Comparison of ENCODE assay signal across 1 cellular context in the genomic region with DNA sequence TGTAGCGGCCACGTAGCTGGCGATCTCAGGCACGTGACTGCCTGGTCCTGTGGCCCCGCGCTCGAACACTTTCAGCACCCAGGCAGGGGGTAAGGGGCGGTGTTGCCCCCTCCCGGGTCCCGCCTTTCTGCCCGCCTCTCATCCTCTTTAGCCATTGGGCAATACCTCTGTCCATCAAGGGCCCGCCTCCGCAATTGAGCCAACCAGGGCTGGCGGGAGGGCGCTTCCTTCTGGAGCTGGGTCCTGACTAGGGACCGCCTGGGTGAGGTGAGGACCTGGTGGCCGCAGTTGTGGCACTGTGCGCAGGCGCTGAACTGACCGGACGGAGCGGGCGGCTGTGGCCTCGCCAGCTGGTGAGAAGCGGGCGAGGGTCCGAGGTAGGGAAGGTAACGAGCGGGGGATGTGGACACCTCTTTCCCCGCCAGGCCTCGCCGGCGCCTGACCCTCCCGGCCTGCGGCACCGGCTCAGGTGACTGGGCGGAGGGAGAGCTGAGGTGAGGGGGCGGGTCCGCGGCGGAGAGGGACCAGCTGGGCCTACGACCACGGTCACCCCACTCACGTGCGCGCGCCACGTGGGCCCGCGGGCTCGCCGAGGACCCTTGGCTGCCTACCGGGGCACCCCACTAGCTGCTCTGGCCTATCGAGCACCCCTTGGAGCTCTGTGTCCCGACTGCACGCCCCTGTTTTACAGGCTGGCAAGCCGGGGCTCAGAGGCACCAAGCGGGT.
A peak's percentile ranks its signal among the peaks of the same experiment; 100 is the strongest.
TF ChIP-seq lines count a peak whose summit lies in the region.

A gene with protein sequence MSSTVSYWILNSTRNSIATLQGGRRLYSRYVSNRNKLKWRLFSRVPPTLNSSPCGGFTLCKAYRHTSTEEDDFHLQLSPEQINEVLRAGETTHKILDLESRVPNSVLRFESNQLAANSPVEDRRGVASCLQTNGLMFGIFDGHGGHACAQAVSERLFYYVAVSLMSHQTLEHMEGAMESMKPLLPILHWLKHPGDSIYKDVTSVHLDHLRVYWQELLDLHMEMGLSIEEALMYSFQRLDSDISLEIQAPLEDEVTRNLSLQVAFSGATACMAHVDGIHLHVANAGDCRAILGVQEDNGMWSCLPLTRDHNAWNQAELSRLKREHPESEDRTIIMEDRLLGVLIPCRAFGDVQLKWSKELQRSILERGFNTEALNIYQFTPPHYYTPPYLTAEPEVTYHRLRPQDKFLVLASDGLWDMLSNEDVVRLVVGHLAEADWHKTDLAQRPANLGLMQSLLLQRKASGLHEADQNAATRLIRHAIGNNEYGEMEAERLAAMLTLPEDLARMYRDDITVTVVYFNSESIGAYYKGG (plus strand): TSS at position 228 of the 726 bp plus-strand sequence. CDS start 3,770 bp downstream, outside the sequence.

TF ChIP-seq in K562, 482 proteins besides CTCF, POLR2A, EP300 and RAD21 (continued from another document and continues in another):
- TF ChIP-seq, protein P1, sequence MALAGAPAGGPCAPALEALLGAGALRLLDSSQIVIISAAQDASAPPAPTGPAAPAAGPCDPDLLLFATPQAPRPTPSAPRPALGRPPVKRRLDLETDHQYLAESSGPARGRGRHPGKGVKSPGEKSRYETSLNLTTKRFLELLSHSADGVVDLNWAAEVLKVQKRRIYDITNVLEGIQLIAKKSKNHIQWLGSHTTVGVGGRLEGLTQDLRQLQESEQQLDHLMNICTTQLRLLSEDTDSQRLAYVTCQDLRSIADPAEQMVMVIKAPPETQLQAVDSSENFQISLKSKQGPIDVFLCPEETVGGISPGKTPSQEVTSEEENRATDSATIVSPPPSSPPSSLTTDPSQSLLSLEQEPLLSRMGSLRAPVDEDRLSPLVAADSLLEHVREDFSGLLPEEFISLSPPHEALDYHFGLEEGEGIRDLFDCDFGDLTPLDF (CRISPR knock-in tag; IDR thresholded peaks at IDR 0.05), result 0 out of 2 replicates have a peak, but pooled peaks have one; percentile 39
- TF ChIP-seq, protein P2, sequence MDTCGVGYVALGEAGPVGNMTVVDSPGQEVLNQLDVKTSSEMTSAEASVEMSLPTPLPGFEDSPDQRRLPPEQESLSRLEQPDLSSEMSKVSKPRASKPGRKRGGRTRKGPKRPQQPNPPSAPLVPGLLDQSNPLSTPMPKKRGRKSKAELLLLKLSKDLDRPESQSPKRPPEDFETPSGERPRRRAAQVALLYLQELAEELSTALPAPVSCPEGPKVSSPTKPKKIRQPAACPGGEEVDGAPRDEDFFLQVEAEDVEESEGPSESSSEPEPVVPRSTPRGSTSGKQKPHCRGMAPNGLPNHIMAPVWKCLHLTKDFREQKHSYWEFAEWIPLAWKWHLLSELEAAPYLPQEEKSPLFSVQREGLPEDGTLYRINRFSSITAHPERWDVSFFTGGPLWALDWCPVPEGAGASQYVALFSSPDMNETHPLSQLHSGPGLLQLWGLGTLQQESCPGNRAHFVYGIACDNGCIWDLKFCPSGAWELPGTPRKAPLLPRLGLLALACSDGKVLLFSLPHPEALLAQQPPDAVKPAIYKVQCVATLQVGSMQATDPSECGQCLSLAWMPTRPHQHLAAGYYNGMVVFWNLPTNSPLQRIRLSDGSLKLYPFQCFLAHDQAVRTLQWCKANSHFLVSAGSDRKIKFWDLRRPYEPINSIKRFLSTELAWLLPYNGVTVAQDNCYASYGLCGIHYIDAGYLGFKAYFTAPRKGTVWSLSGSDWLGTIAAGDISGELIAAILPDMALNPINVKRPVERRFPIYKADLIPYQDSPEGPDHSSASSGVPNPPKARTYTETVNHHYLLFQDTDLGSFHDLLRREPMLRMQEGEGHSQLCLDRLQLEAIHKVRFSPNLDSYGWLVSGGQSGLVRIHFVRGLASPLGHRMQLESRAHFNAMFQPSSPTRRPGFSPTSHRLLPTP (IDR thresholded peaks at IDR 0.05; ENCODE audit: borderline replicate concordance, extremely low read depth, insufficient read length), result no peak
- TF ChIP-seq CTBP1 (IDR thresholded peaks at IDR 0.05; ENCODE audit: borderline replicate concordance) (peak; percentile 61; the same call in 1 of the 2 replicates), CBX1 (IDR thresholded peaks at IDR 0.05; ENCODE audit: low read depth) (no peak), SIN3A (IDR thresholded peaks at IDR 0.05; ENCODE audit: borderline replicate concordance in 2 of 2, control insufficient read depth in 1 of 2, low read depth in 2 of 2, low read length in 2 of 2) (peak; percentile 81 to 94; a peak in 3 of 4 replicates), SMARCB1 (IDR thresholded peaks at IDR 0.05; ENCODE audit: insufficient read length, low read depth) (no peak), NFE2L1 (tag; IDR thresholded peaks at IDR 0.05; ENCODE audit: borderline replicate concordance, low read depth) (no peak), ZNF212 (CRISPR knock-in tag; IDR thresholded peaks at IDR 0.05) (no peak), SRSF9 (IDR thresholded peaks at IDR 0.05; ENCODE audit: borderline replicate concordance, low read depth, low read length) (no peak), ZNF23 (CRISPR knock-in tag; IDR thresholded peaks at IDR 0.05) (no peak), HIVEP1 (CRISPR knock-in tag; IDR thresholded peaks at IDR 0.05) (no peak), ETV1 (tag; conservative IDR thresholded peaks at IDR 0.05; ENCODE audit: low read depth) (no peak), RBBP5 (IDR thresholded peaks at IDR 0.05; ENCODE audit: borderline replicate concordance, insufficient read depth, low read length, poor library complexity, severe bottlenecking) (peak; percentile 51), ZBED1 (IDR thresholded peaks at IDR 0.05) (no peak; the same call in 1 of the 2 replicates), CEBPG (CRISPR knock-in tag; IDR thresholded peaks at IDR 0.05) (peak; percentile 73), CEBPG (tag; conservative IDR thresholded peaks at IDR 0.05 in 1 of 2, IDR thresholded peaks at IDR 0.05 in 1 of 2) (peak; percentile 95), ATF7 (IDR thresholded peaks at IDR 0.05) (peak; percentile 75), ZNF644 (tag; IDR thresholded peaks at IDR 0.05; ENCODE audit: low read depth) (no peak), HDAC1 (IDR thresholded peaks at IDR 0.05) (peak in 1 of 2 experiments; percentile 93; a peak in 2 of 4 replicates), ZC3H4 (CRISPR knock-in tag; IDR thresholded peaks at IDR 0.05; ENCODE audit: borderline replicate concordance) (no peak), LEF1 (IDR thresholded peaks at IDR 0.05) (peak; percentile 29; the same call in 1 of the 2 replicates), HMGN3 (IDR thresholded peaks at IDR 0.05; ENCODE audit: borderline replicate concordance, extremely low read depth, insufficient read length, low read depth, low read length) (peak; percentile 16), SREBF2 (CRISPR knock-in tag; IDR thresholded peaks at IDR 0.05) (no peak), PPARD (CRISPR knock-in tag; IDR thresholded peaks at IDR 0.05) (no peak), SIN3B (IDR thresholded peaks at IDR 0.05; ENCODE audit: low read depth) (no peak), GATAD2A (IDR thresholded peaks at IDR 0.05) (no peak), CCAR2 (IDR thresholded peaks at IDR 0.05; ENCODE audit: low read depth, low read length) (no peak), ZNF354B (CRISPR knock-in tag; IDR thresholded peaks at IDR 0.05) (no peak), HLTF (IDR thresholded peaks at IDR 0.05) (no peak), KLF16 (IDR thresholded peaks at IDR 0.05) (no peak), BCOR (IDR thresholded peaks at IDR 0.05) (peak; percentile 17; the same call in 1 of the 2 replicates), NFIC (IDR thresholded peaks at IDR 0.05) (peak; percentile 70), ZNF311 (CRISPR knock-in tag; IDR thresholded peaks at IDR 0.05) (no peak), CEBPB (tag; IDR thresholded peaks at IDR 0.05) (peak; percentile 84), SUPT5H (IDR thresholded peaks at IDR 0.05) (peak; percentile 59; the same call in 1 of the 2 replicates), ZNF780A (CRISPR knock-in tag; IDR thresholded peaks at IDR 0.05) (no peak), ZNF232 (CRISPR knock-in tag; IDR thresholded peaks at IDR 0.05) (no peak), NFYB (IDR thresholded peaks at IDR 0.05; ENCODE audit: extremely low read depth, insufficient read length) (peak; percentile 95)
- TF ChIP-seq, protein P3, sequence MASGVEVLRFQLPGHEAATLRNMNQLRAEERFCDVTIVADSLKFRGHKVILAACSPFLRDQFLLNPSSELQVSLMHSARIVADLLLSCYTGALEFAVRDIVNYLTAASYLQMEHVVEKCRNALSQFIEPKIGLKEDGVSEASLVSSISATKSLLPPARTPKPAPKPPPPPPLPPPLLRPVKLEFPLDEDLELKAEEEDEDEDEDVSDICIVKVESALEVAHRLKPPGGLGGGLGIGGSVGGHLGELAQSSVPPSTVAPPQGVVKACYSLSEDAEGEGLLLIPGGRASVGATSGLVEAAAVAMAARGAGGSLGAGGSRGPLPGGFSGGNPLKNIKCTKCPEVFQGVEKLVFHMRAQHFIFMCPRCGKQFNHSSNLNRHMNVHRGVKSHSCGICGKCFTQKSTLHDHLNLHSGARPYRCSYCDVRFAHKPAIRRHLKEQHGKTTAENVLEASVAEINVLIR (CRISPR knock-in tag; IDR thresholded peaks at IDR 0.05), result no peak
- TF ChIP-seq, protein P4, sequence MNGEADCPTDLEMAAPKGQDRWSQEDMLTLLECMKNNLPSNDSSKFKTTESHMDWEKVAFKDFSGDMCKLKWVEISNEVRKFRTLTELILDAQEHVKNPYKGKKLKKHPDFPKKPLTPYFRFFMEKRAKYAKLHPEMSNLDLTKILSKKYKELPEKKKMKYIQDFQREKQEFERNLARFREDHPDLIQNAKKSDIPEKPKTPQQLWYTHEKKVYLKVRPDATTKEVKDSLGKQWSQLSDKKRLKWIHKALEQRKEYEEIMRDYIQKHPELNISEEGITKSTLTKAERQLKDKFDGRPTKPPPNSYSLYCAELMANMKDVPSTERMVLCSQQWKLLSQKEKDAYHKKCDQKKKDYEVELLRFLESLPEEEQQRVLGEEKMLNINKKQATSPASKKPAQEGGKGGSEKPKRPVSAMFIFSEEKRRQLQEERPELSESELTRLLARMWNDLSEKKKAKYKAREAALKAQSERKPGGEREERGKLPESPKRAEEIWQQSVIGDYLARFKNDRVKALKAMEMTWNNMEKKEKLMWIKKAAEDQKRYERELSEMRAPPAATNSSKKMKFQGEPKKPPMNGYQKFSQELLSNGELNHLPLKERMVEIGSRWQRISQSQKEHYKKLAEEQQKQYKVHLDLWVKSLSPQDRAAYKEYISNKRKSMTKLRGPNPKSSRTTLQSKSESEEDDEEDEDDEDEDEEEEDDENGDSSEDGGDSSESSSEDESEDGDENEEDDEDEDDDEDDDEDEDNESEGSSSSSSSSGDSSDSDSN (IDR thresholded peaks at IDR 0.05; ENCODE audit: borderline replicate concordance in 1 of 2, low read depth in 2 of 2, low read length in 2 of 2), result peak in 1 of 2 experiments; percentile 72; a peak in 1 of 4 replicates
- TF ChIP-seq, protein P5, sequence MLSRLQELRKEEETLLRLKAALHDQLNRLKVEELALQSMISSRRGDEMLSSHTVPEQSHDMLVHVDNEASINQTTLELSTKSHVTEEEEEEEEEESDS (CRISPR knock-in tag; IDR thresholded peaks at IDR 0.05), result no peak
- TF ChIP-seq, protein P6, sequence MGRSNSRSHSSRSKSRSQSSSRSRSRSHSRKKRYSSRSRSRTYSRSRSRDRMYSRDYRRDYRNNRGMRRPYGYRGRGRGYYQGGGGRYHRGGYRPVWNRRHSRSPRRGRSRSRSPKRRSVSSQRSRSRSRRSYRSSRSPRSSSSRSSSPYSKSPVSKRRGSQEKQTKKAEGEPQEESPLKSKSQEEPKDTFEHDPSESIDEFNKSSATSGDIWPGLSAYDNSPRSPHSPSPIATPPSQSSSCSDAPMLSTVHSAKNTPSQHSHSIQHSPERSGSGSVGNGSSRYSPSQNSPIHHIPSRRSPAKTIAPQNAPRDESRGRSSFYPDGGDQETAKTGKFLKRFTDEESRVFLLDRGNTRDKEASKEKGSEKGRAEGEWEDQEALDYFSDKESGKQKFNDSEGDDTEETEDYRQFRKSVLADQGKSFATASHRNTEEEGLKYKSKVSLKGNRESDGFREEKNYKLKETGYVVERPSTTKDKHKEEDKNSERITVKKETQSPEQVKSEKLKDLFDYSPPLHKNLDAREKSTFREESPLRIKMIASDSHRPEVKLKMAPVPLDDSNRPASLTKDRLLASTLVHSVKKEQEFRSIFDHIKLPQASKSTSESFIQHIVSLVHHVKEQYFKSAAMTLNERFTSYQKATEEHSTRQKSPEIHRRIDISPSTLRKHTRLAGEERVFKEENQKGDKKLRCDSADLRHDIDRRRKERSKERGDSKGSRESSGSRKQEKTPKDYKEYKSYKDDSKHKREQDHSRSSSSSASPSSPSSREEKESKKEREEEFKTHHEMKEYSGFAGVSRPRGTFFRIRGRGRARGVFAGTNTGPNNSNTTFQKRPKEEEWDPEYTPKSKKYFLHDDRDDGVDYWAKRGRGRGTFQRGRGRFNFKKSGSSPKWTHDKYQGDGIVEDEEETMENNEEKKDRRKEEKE (IDR thresholded peaks at IDR 0.05; ENCODE audit: borderline replicate concordance in 1 of 2, control insufficient read depth in 1 of 2, low read depth in 2 of 2, low read length in 1 of 2), result no peak
- TF ChIP-seq, protein P7, sequence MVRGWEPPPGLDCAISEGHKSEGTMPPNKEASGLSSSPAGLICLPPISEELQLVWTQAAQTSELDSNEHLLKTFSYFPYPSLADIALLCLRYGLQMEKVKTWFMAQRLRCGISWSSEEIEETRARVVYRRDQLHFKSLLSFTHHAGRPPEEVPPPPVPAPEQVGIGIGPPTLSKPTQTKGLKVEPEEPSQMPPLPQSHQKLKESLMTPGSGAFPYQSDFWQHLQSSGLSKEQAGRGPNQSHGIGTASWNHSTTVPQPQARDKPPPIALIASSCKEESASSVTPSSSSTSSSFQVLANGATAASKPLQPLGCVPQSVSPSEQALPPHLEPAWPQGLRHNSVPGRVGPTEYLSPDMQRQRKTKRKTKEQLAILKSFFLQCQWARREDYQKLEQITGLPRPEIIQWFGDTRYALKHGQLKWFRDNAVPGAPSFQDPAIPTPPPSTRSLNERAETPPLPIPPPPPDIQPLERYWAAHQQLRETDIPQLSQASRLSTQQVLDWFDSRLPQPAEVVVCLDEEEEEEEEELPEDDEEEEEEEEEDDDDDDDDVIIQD (CRISPR knock-in tag; IDR thresholded peaks at IDR 0.05), result 0 out of 2 replicates have a peak, but pooled peaks have one; percentile 54
- TF ChIP-seq, protein P8, sequence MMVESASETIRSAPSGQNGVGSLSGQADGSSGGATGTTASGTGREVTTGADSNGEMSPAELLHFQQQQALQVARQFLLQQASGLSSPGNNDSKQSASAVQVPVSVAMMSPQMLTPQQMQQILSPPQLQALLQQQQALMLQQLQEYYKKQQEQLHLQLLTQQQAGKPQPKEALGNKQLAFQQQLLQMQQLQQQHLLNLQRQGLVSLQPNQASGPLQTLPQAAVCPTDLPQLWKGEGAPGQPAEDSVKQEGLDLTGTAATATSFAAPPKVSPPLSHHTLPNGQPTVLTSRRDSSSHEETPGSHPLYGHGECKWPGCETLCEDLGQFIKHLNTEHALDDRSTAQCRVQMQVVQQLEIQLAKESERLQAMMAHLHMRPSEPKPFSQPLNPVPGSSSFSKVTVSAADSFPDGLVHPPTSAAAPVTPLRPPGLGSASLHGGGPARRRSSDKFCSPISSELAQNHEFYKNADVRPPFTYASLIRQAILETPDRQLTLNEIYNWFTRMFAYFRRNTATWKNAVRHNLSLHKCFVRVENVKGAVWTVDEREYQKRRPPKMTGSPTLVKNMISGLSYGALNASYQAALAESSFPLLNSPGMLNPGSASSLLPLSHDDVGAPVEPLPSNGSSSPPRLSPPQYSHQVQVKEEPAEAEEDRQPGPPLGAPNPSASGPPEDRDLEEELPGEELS (CRISPR knock-in tag; IDR thresholded peaks at IDR 0.05; ENCODE audit: borderline replicate concordance), result 0 out of 2 replicates have a peak, but pooled peaks have one; percentile 55
